Comparison of ENCODE assay signal across 24 cellular contexts in genomic region chr3:60571511-60571910, GRCh38.
"Had no signal": no experiment of that assay in that cellular context is flagged by ENCODE, and none has a peak within 500 bp of the region (broad histone marks: within the 10 kb centered on the region; RNA-seq: fewer than 3 reads in every experiment).

No MANE protein-coding gene starts in this region.

- H3K27ac Mint-ChIP-seq: dendritic cell treated with granulocyte-macrophage colony-stimulating factor and Interleukin-4, amounts not matched to agents 40 ng/mL and 50 ng/mL, for 4 days; effector memory CD8-positive, alpha-beta T cell; endodermal cell; mesothelial cell of epicardium; naive B cell had no signal

- DNase-seq: colonic mucosa; cortex of kidney; effector CD8-positive, alpha-beta T cell; effector memory CD8-positive, alpha-beta T cell; endodermal cell; erythroblast; esophagus squamous epithelium; foreskin fibroblast; foreskin melanocyte; gastrocnemius medialis; glutamatergic neuron; head of caudate nucleus; heart right ventricle; hippocampal formation; left cardiac atrium; left lung; left ventricle myocardium superior; lower lobe of right lung; mesenchymal stem cell; mucosa of descending colon; naive B cell had no signal

- H3K36me3 Mint-ChIP-seq: naive B cell had no signal

- H3K27me3 Mint-ChIP-seq: dendritic cell treated with granulocyte-macrophage colony-stimulating factor and Interleukin-4, amounts not matched to agents 40 ng/mL and 50 ng/mL, for 4 days had no signal

- H3K4me3 Mint-ChIP-seq: dendritic cell treated with granulocyte-macrophage colony-stimulating factor and Interleukin-4, amounts not matched to agents 40 ng/mL and 50 ng/mL, for 4 days; effector memory CD8-positive, alpha-beta T cell; endodermal cell; mesothelial cell of epicardium; naive B cell had no signal

- H3K9me3 Mint-ChIP-seq: dendritic cell treated with granulocyte-macrophage colony-stimulating factor and Interleukin-4, amounts not matched to agents 40 ng/mL and 50 ng/mL, for 4 days had no signal

- ATAC-seq: effector memory CD8-positive, alpha-beta T cell; esophagus mucosa; gastrocnemius medialis; heart right ventricle; left cardiac atrium; left lung; left ventricle myocardium superior; lower lobe of right lung; mucosa of descending colon had no signal
